12 cellular contexts compared by ENCODE assay signal in the genomic region with DNA sequence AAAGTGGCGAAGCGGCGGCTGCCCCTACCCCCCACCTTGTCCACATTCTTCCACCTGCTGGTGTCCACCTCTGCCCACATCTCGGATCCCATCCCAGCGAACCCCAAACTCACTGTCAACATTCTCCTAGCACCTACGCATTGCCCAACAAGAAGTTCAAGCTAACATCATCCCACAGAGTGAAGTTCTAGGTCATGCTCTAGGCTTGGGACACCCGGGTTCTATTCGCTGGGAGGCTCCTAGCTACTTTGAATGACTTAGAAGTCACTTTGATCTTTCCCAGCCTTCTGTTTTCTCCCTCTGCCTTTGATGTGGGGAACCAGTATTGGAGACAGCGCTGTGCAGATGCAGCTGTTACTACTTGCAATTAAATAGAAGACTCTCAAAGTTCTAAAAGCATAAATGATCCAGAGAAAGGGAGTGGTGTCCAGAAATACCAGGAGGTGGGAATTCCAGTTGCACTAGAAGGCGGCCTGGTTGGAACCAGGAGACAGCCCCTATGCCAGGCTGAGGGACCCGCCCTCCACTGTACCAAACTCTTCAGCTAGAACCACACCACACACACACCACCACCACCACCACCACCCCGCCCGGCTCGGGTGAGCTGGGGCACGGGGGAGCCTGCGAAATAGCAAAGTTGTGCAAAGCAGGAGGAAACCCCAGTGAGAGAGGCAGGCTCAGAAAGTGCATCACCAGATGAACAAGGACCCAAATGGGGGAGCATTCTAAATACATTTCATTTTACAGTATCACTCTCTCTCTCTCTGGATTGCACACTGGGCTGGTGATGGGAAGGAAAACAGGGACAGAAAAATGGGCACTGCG. TPM values are rescaled to one million over a fixed set of nuclear protein-coding genes. Genes with fewer than 3 reads are reported as not detected.
DNase-seq lines count a peak whose midpoint lies in the region; ATAC-seq and TF ChIP-seq lines count a peak whose summit lies in the region.
"Had no signal": no experiment of that assay in that cellular context is flagged by ENCODE, and none has a peak within 500 bp of the region (broad histone marks: within the 10 kb centered on the region; RNA-seq: fewer than 3 reads in every experiment).

No MANE protein-coding gene starts in this region.

- no peak for DNase-seq in activated naive CD8-positive, alpha-beta T cell treated with anti-CD3 and anti-CD28 coated beads, Interleukin-2, amount 10 ng/mL, durations not matched to agents 7 days and 5 days
- DNase-seq in activated naive CD8-positive, alpha-beta T cell treated with anti-CD3 and anti-CD28 coated beads for 36 hours: no peak
- DNase-seq in SW480 (ENCODE audit: low spot score) (peak; percentile 97), memory B cell (ENCODE audit: low spot score in 2 of 2) (no peak), tibial artery (no peak), AG08396 (ENCODE audit: low spot score) (no peak), NCI-H510A treated with DMSO at 0.1 percent for 48 hours (lab: John Stamatoyannopoulos, UW) (no peak)
- DNase-seq: left lung had no signal

- no peak overlapping the region for H3K27ac ChIP-seq in tibial artery
- H3K27ac ChIP-seq: left lung had no signal

- H3K27me3 Mint-ChIP-seq in activated naive CD8-positive, alpha-beta T cell treated with anti-CD3 and anti-CD28 coated beads, Interleukin-2, amount 10 ng/mL, durations not matched to agents 7 days and 5 days: peaks cover 90% of the 10 kb centered on the region
- peaks cover 95% of the 10 kb centered on the region for H3K27me3 Mint-ChIP-seq in activated naive CD8-positive, alpha-beta T cell treated with anti-CD3 and anti-CD28 coated beads for 36 hours
- peaks cover 60% of the 10 kb centered on the region for H3K27me3 Mint-ChIP-seq in memory B cell

- H3K36me3 ChIP-seq in tibial artery: no peaks in the 10 kb centered on the region
- H3K36me3 ChIP-seq: left lung had no signal

- H3K4me3 ChIP-seq in tibial artery: no peak overlapping the region
- H3K4me3 ChIP-seq: left lung had no signal

- peak overlapping the region; percentile 12 for H3K4me3 Mint-ChIP-seq in activated naive CD8-positive, alpha-beta T cell treated with anti-CD3 and anti-CD28 coated beads, Interleukin-2, amount 10 ng/mL, durations not matched to agents 7 days and 5 days
- H3K4me3 Mint-ChIP-seq in activated naive CD8-positive, alpha-beta T cell treated with anti-CD3 and anti-CD28 coated beads for 36 hours: no peak overlapping the region
- H3K4me3 Mint-ChIP-seq in memory B cell: peak overlapping the region; percentile 22
- H3K4me3 Mint-ChIP-seq: stimulated activated naive CD8-positive, alpha-beta T cell treated with anti-CD3 and anti-CD28 coated beads, Interleukin-15, Interleukin-2, amounts not matched to agents 100 ng/mL and 50 ng/mL, for 24 hours had no signal

- peaks cover 11 to 99% of the 10 kb centered on the region in 2 donors for H3K27me3 ChIP-seq in tibial artery

- intact Hi-C loops in tibial artery (cut with DNase I; ENCODE audit: low total_unique reads): no loop called here

- no peaks in the 10 kb centered on the region for H3K9me3 Mint-ChIP-seq in activated naive CD8-positive, alpha-beta T cell treated with anti-CD3 and anti-CD28 coated beads, Interleukin-2, amount 10 ng/mL, durations not matched to agents 7 days and 5 days
- H3K9me3 Mint-ChIP-seq in activated naive CD8-positive, alpha-beta T cell treated with anti-CD3 and anti-CD28 coated beads for 36 hours: no peaks in the 10 kb centered on the region
- peaks cover 2% of the 10 kb centered on the region for H3K9me3 Mint-ChIP-seq in memory B cell
- H3K9me3 Mint-ChIP-seq: stimulated activated naive CD8-positive, alpha-beta T cell treated with anti-CD3 and anti-CD28 coated beads, Interleukin-15, Interleukin-2, amounts not matched to agents 100 ng/mL and 50 ng/mL, for 24 hours had no signal

- no peak for TF ChIP-seq CTCF in tibial artery (IDR thresholded peaks at IDR 0.05)

- H3K9me3 ChIP-seq in tibial artery: no peaks in the 10 kb centered on the region
- H3K9me3 ChIP-seq: left lung had no signal

- peak overlapping the region; percentile 7 for H3K27ac Mint-ChIP-seq in activated naive CD8-positive, alpha-beta T cell treated with anti-CD3 and anti-CD28 coated beads, Interleukin-2, amount 10 ng/mL, durations not matched to agents 7 days and 5 days
- no peak overlapping the region for H3K27ac Mint-ChIP-seq in activated naive CD8-positive, alpha-beta T cell treated with anti-CD3 and anti-CD28 coated beads for 36 hours
- H3K27ac Mint-ChIP-seq in memory B cell: peak overlapping the region; percentile 83
- H3K27ac Mint-ChIP-seq: stimulated activated naive CD8-positive, alpha-beta T cell treated with anti-CD3 and anti-CD28 coated beads, Interleukin-15, Interleukin-2, amounts not matched to agents 100 ng/mL and 50 ng/mL, for 24 hours had no signal

- H3K4me1 Mint-ChIP-seq in activated naive CD8-positive, alpha-beta T cell treated with anti-CD3 and anti-CD28 coated beads, Interleukin-2, amount 10 ng/mL, durations not matched to agents 7 days and 5 days: peaks cover 44% of the 10 kb centered on the region
- peaks cover 59% of the 10 kb centered on the region for H3K4me1 Mint-ChIP-seq in activated naive CD8-positive, alpha-beta T cell treated with anti-CD3 and anti-CD28 coated beads for 36 hours
- H3K4me1 Mint-ChIP-seq in memory B cell: peaks cover 45% of the 10 kb centered on the region

- peaks cover 4 to 50% (median 35%) of the 10 kb centered on the region in 4 donors for H3K4me1 ChIP-seq in tibial artery

- POLR2A ChIA-PET in activated naive CD8-positive, alpha-beta T cell treated with anti-CD3 and anti-CD28 coated beads, Interleukin-2, amount 10 ng/mL, durations not matched to agents 7 days and 5 days (lab: Charles Lee): interaction anchor here (1.2 to 2.1 kb wide), 2 partner anchors 27 to 28 kb away, joined by 3 to 7 read pairs; no protein-coding TSS in a partner anchor

- no peak for ATAC-seq in activated naive CD8-positive, alpha-beta T cell treated with anti-CD3 and anti-CD28 coated beads, Interleukin-2, amount 10 ng/mL, durations not matched to agents 7 days and 5 days (ENCODE audit: low read depth)
- ATAC-seq in memory B cell (ENCODE audit: low read depth): no peak
- ATAC-seq in HG02610 (IDR thresholded peaks at IDR 0.05; ENCODE audit: unreplicated experiment): no peak
- ATAC-seq: left lung had no signal

- no peaks in the 10 kb centered on the region for H3K36me3 Mint-ChIP-seq in activated naive CD8-positive, alpha-beta T cell treated with anti-CD3 and anti-CD28 coated beads, Interleukin-2, amount 10 ng/mL, durations not matched to agents 7 days and 5 days
- no peaks in the 10 kb centered on the region for H3K36me3 Mint-ChIP-seq in activated naive CD8-positive, alpha-beta T cell treated with anti-CD3 and anti-CD28 coated beads for 36 hours
- H3K36me3 Mint-ChIP-seq in memory B cell: peaks cover 4% of the 10 kb centered on the region

RNA-seq across cellular contexts. Expression of a gene that starts 5.5 kb away (rescaled TPM):
- under 1 TPM; 0.14 to 0.17 TPM for total RNA-seq in activated naive CD8-positive, alpha-beta T cell treated with anti-CD3 and anti-CD28 coated beads, Interleukin-2, amount 10 ng/mL, durations not matched to agents 7 days and 5 days
- not detected for total RNA-seq in activated naive CD8-positive, alpha-beta T cell treated with anti-CD3 and anti-CD28 coated beads for 36 hours
- total RNA-seq: glomerular endothelial cell, left lung had no signal

RNA-seq across cellular contexts. Expression of a gene that starts 9.3 kb away (rescaled TPM):
- not detected for total RNA-seq in activated naive CD8-positive, alpha-beta T cell treated with anti-CD3 and anti-CD28 coated beads, Interleukin-2, amount 10 ng/mL, durations not matched to agents 7 days and 5 days
- not detected for total RNA-seq in activated naive CD8-positive, alpha-beta T cell treated with anti-CD3 and anti-CD28 coated beads for 36 hours
- total RNA-seq: glomerular endothelial cell, left lung had no signal

RNA-seq across cellular contexts. Expression of a gene that starts 16.6 kb away (rescaled TPM):
- total RNA-seq in activated naive CD8-positive, alpha-beta T cell treated with anti-CD3 and anti-CD28 coated beads, Interleukin-2, amount 10 ng/mL, durations not matched to agents 7 days and 5 days: 10 to 100 TPM; 34.1 to 44.0 TPM
- total RNA-seq in activated naive CD8-positive, alpha-beta T cell treated with anti-CD3 and anti-CD28 coated beads for 36 hours: 10 to 100 TPM; 30.1 to 38.4 TPM

RNA-seq across cellular contexts. Expression of a gene that starts 30.0 kb away (rescaled TPM):
- not detected for total RNA-seq in activated naive CD8-positive, alpha-beta T cell treated with anti-CD3 and anti-CD28 coated beads, Interleukin-2, amount 10 ng/mL, durations not matched to agents 7 days and 5 days
- not detected for total RNA-seq in activated naive CD8-positive, alpha-beta T cell treated with anti-CD3 and anti-CD28 coated beads for 36 hours
- total RNA-seq: glomerular endothelial cell, left lung, OCI-LY7 had no signal

RNA-seq across cellular contexts. Expression of a gene that starts 43.9 kb away (rescaled TPM):
- under 1 TPM; 0.44 to 0.51 TPM for total RNA-seq in activated naive CD8-positive, alpha-beta T cell treated with anti-CD3 and anti-CD28 coated beads, Interleukin-2, amount 10 ng/mL, durations not matched to agents 7 days and 5 days
- total RNA-seq in activated naive CD8-positive, alpha-beta T cell treated with anti-CD3 and anti-CD28 coated beads for 36 hours: under 1 TPM; 0.06 to 0.27 TPM
